ENCODE assay signal across 8 cellular contexts in the genomic region with DNA sequence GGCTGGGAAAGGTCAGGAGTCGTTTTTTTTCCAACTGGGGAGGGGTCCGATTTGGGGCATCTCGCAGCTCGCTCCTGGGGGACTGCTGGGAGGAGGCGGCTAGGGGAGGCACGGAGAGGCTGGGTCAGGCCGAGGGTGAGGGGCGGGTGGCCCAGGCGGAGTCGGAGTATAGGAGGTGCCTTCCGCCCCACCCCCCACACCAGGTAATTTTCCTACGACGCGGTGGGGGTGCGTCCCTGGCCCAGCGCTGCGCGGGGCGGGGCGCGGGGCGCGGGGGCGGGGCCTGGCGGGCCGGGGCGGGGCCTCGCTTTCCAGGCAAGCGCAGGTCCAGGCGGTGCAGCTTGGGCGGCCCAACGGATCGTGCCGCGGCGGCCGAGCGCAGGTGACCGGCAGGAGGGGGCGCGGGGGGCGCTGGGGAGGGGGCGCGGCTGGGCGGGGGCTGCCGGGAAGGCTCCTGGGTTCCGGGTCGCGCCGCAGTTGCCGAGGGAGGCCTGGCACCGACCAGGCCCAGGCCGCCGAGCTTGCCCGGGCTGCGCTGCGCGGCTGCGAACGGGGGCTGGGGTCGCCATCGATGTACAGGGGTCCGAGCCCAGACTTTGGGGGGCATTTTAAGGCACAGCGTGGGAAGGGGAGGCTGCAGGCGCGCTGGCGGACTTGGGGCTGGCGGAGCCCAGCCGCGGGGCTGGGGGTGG.
DNase-seq lines count a peak whose midpoint lies in the region; ATAC-seq lines count a peak whose summit lies in the region.

Gene FBXO44 (plus strand): TSS at position 307 of the 692 bp plus-strand sequence. CDS start 959 bp downstream, outside the sequence.

- peak; percentile 40 for ATAC-seq in HG03442 (IDR thresholded peaks at IDR 0.05; ENCODE audit: unreplicated experiment)
- ATAC-seq in GM18517 (IDR thresholded peaks at IDR 0.05; ENCODE audit: unreplicated experiment), result no peak

- peak; percentile 42 for DNase-seq in NCI-H345 (lab: John Stamatoyannopoulos, UW)
- no peak for DNase-seq in NCI-H345 treated with DMSO at 0.1 percent for 48 hours (lab: John Stamatoyannopoulos, UW; ENCODE audit: unreplicated experiment)
- DNase-seq in activated CD4-positive, CD25-positive, alpha-beta regulatory T cell treated with anti-CD3 and anti-CD28 coated beads, Interleukin-2, amount 50 U/mL, for 16 hours (ENCODE audit: low read depth, low spot score), result peak; percentile 33
- peak; percentile 76 for DNase-seq in cerebellar cortex (ENCODE audit: low spot score)
- peak; percentile 64 for DNase-seq in left kidney (ENCODE audit: low read depth, low spot score)
- peak; percentile 73 for DNase-seq in stimulated activated CD4-positive, alpha-beta T cell treated with anti-CD3 and anti-CD28 coated beads, Interleukin-4, amount 100 ng/mL, for 1 hour
